In genomic region chr9:122402403-122403268, GRCh38 we compare ENCODE assay signal across 8 cellular contexts. TPM values are rescaled to one million over a fixed set of nuclear protein-coding genes. Genes with fewer than 3 reads are reported as not detected.
DNase-seq lines count a peak whose midpoint lies in the region; ATAC-seq and TF ChIP-seq lines count a peak whose summit lies in the region.

No MANE protein-coding gene starts in this region.

- H2BK12ac ChIP-seq in mesenchymal stem cell (ENCODE audit: low read length in 2 of 2): no peak overlapping the region

- H2AK5ac ChIP-seq in mesenchymal stem cell (ENCODE audit: low read length, severe bottlenecking): no peak overlapping the region

- H3K36me3 Mint-ChIP-seq in activated T-helper 17 cell treated with anti-CD3 and anti-CD28 coated beads, Interleukin-2, amount 50 U/mL, for 72 hours (ENCODE audit: low read depth): peaks cover 7% of the 10 kb centered on the region

- H4K91ac ChIP-seq in mesenchymal stem cell (ENCODE audit: low read length): no peak overlapping the region

- H3K9me3 Mint-ChIP-seq in activated T-helper 17 cell treated with anti-CD3 and anti-CD28 coated beads, Interleukin-2, amount 50 U/mL, for 72 hours: peaks cover 6% of the 10 kb centered on the region

- TF ChIP-seq CTCF in AG10803 (conservative IDR thresholded peaks at IDR 0.05; ENCODE audit: low read length) (0 out of 2 replicates have a peak, but pooled peaks have one; percentile 5), dorsolateral prefrontal cortex (IDR thresholded peaks at IDR 0.05 in 54 of 56, conservative IDR thresholded peaks at IDR 0.05 in 2 of 56; ENCODE audit: low read depth in 1 of 56, partially characterized antibody in 56 of 56) (no peak), BE2C (IDR thresholded peaks at IDR 0.05; ENCODE audit: low read depth, low read length) (no peak)

- intact Hi-C loops in dorsolateral prefrontal cortex (cut with DNase I): no loop called here

- H3K27ac ChIP-seq in mesenchymal stem cell (ENCODE audit: low read length, poor library complexity, severe bottlenecking) (peak overlapping the region; percentile 48), dorsolateral prefrontal cortex (no peak overlapping the region)

- H3K4me3 Mint-ChIP-seq in activated T-helper 17 cell treated with anti-CD3 and anti-CD28 coated beads, Interleukin-2, amount 50 U/mL, for 72 hours: peak overlapping the region; percentile 59

- peaks cover 0 to 5% of the 10 kb centered on the region in 2 experiments for H3K36me3 ChIP-seq in mesenchymal stem cell (ENCODE audit: control insufficient read depth in 1 of 2, insufficient read depth in 2 of 2, low read depth in 1 of 2, low read length in 2 of 2)
- H3K36me3 ChIP-seq in BE2C: no peaks in the 10 kb centered on the region

- no peak overlapping the region for H2BK5ac ChIP-seq in mesenchymal stem cell (ENCODE audit: low read depth, low read length, poor library complexity, severe bottlenecking)

- H2AFZ ChIP-seq in mesenchymal stem cell (ENCODE audit: low read depth, low read length): no peak overlapping the region

- H2BK15ac ChIP-seq in mesenchymal stem cell (ENCODE audit: low read depth, poor library complexity, severe bottlenecking): no peak overlapping the region

- no peak overlapping the region for H3K14ac ChIP-seq in mesenchymal stem cell (ENCODE audit: low read length in 2 of 2)

- H3K27ac Mint-ChIP-seq in activated T-helper 17 cell treated with anti-CD3 and anti-CD28 coated beads, Interleukin-2, amount 50 U/mL, for 72 hours: peak overlapping the region; percentile 97

- H3K23ac ChIP-seq in mesenchymal stem cell (ENCODE audit: low read length in 2 of 2): no peak overlapping the region

- ATAC-seq in activated T-helper 17 cell treated with anti-CD3 and anti-CD28 coated beads, Interleukin-2, amount 50 U/mL, for 72 hours (replicated peaks): peak; percentile 89
- no peak for ATAC-seq in HG02840 (IDR thresholded peaks at IDR 0.05; ENCODE audit: low FRiP score, unreplicated experiment)

- H3K79me1 ChIP-seq in mesenchymal stem cell (replicated peaks; ENCODE audit: low read length, poor library complexity, severe bottlenecking): no peaks in the 10 kb centered on the region

- H4K8ac ChIP-seq in mesenchymal stem cell (ENCODE audit: low read length): no peak overlapping the region

- no peak overlapping the region for H3K4me2 ChIP-seq in mesenchymal stem cell (ENCODE audit: low read length, poor library complexity, severe bottlenecking)

- peaks cover 4% of the 10 kb centered on the region for H3K4me1 ChIP-seq in mesenchymal stem cell (ENCODE audit: control insufficient read depth, insufficient read depth, low read depth, low read length)
- H3K4me1 ChIP-seq in BE2C: no peaks in the 10 kb centered on the region; the same call in 1 of the 2 replicates

- H3K9me3 ChIP-seq in mesenchymal stem cell (ENCODE audit: control insufficient read depth, low read length): peaks cover 3% of the 10 kb centered on the region
- no peaks in the 10 kb centered on the region for H3K9me3 ChIP-seq in BE2C

- no peak overlapping the region for H3K4me3 ChIP-seq in AG10803 (ENCODE audit: low read length)
- no peak overlapping the region for H3K4me3 ChIP-seq in mesenchymal stem cell (ENCODE audit: insufficient read depth in 1 of 2, low read depth in 1 of 2, low read length in 2 of 2)
- H3K4me3 ChIP-seq in dorsolateral prefrontal cortex: no peak overlapping the region
- H3K4me3 ChIP-seq in BE2C (ENCODE audit: low read depth, low read length): no peak overlapping the region

- H3K27me3 ChIP-seq in mesenchymal stem cell (ENCODE audit: control insufficient read depth in 1 of 2, insufficient read depth in 1 of 2, low read length in 2 of 2) (no peaks in the 10 kb centered on the region), dorsolateral prefrontal cortex (peaks cover 0 to 20% (median 0%) of the 10 kb centered on the region in 45 donors), BE2C (peaks cover 5% of the 10 kb centered on the region)

- peaks cover 9% of the 10 kb centered on the region for H3K27me3 Mint-ChIP-seq in activated T-helper 17 cell treated with anti-CD3 and anti-CD28 coated beads, Interleukin-2, amount 50 U/mL, for 72 hours

- 40% methylated on average over 5 of the region's 6 CpGs for WGBS in mesenchymal stem cell

- H3K4me1 Mint-ChIP-seq in activated T-helper 17 cell treated with anti-CD3 and anti-CD28 coated beads, Interleukin-2, amount 50 U/mL, for 72 hours: peaks cover 16% of the 10 kb centered on the region

- H3K4ac ChIP-seq in mesenchymal stem cell (ENCODE audit: low read depth in 1 of 2, low read length in 2 of 2): no peak overlapping the region

- H3K9ac ChIP-seq in mesenchymal stem cell (ENCODE audit: low read length): peak overlapping the region; percentile 76

- DNase-seq in AG10803 (ENCODE audit: low read depth): peak; percentile 89
- peak; percentile 28 for DNase-seq in HT-29 (ENCODE audit: low spot score)
- DNase-seq in mesenchymal stem cell: peak; percentile 98
- DNase-seq in dorsolateral prefrontal cortex: no peak
- no peak for DNase-seq in BE2C
- no peak for DNase-seq in NCI-H2196 treated with DMSO at 0.1 percent for 48 hours (lab: John Stamatoyannopoulos, UW; ENCODE audit: unreplicated experiment)

- H2BK120ac ChIP-seq in mesenchymal stem cell (ENCODE audit: low read depth, low read length): no peak overlapping the region

- no peak overlapping the region for H3K18ac ChIP-seq in mesenchymal stem cell (ENCODE audit: low read depth in 1 of 2, low read length in 2 of 2)

RNA-seq across cellular contexts. Expression of gene PTGS1, which starts 31.8 kb away (rescaled TPM):
- 2.1 and 3.9 TPM in 2 replicates for total RNA-seq in HT-29 (2014; rRNA removed; shearing (Covaris generic))
- total RNA-seq in activated T-helper 17 cell treated with anti-CD3 and anti-CD28 coated beads, Interleukin-2, amount 50 U/mL, for 72 hours: under 1 TPM; 0.13 to 0.37 TPM
- 2.3 TPM for polyA plus RNA-seq in mesenchymal stem cell (2013, experiment 1 of 2)
- polyA plus RNA-seq in mesenchymal stem cell (2013, experiment 2 of 2): 2.3 TPM
- 10 to 100 TPM in 4 of 120 experiments, 1 to 10 TPM in 116; 1.4 to 17.8 (median 4.7) TPM for total RNA-seq in dorsolateral prefrontal cortex
- polyA plus RNA-seq in BE2C (2012; ENCODE audit: insufficient read depth, insufficient read length, low read depth): 0.60 TPM

Comparison
In these comparisons a context has a peak if more than half of its experiments do, and no peak if none do; other contexts are left out.
1. DNase-seq: peak in AG10803 (single experiment), HT-29 (single experiment) and mesenchymal stem cell (single experiment); none in dorsolateral prefrontal cortex (0 of 10), BE2C (single experiment) and NCI-H2196 treated with DMSO at 0.1 percent for 48 hours (single experiment).